18 cellular contexts compared by ENCODE assay signal in genomic region chr15:34732430-34732829, GRCh38. TPM values are rescaled to one million over a fixed set of nuclear protein-coding genes. Genes with fewer than 3 reads are reported as not detected.
"Had no signal": no experiment of that assay in that cellular context is flagged by ENCODE, and none has a peak within 500 bp of the region (broad histone marks: within the 10 kb centered on the region; RNA-seq: fewer than 3 reads in every experiment).

No MANE protein-coding gene starts in this region.

- H3K4me1 Mint-ChIP-seq: activated B cell treated with CpG ODN at 0.5 μM for 24 hours; central memory CD8-positive, alpha-beta T cell; neural crest cell had no signal

- H3K9me3 Mint-ChIP-seq: activated B cell treated with CpG ODN at 0.5 μM for 24 hours; central memory CD8-positive, alpha-beta T cell; neural crest cell had no signal

- H3K4me3 Mint-ChIP-seq: activated B cell treated with CpG ODN at 0.5 μM for 24 hours; activated CD4-positive, alpha-beta T cell treated with anti-CD3 and anti-CD28 coated beads, Interleukin-2, amount 10 ng/mL, durations not matched to agents 24 days and 14 days; central memory CD8-positive, alpha-beta T cell; neural crest cell had no signal

- H3K4me3 ChIP-seq: adrenal gland, left ventricle myocardium inferior, pancreas had no signal

- ATAC-seq: pancreas; stimulated activated naive CD8-positive, alpha-beta T cell treated with anti-CD3 and anti-CD28 coated beads, Interleukin-15, Interleukin-2, amounts not matched to agents 100 U/mL and 50 U/mL, for 24 hours had no signal

- H3K27me3 ChIP-seq: adrenal gland had no signal

- H3K9me3 ChIP-seq: adrenal gland, left ventricle myocardium inferior, pancreas had no signal

- H3K27ac Mint-ChIP-seq: activated B cell treated with CpG ODN at 0.5 μM for 24 hours; activated CD4-positive, alpha-beta T cell treated with anti-CD3 and anti-CD28 coated beads, Interleukin-2, amount 10 ng/mL, durations not matched to agents 24 days and 14 days had no signal

- H3K36me3 ChIP-seq: adrenal gland, left ventricle myocardium inferior, pancreas had no signal

- H3K4me1 ChIP-seq: adrenal gland, pancreas had no signal

- DNase-seq: activated B cell treated with CpG ODN at 0.5 μM for 24 hours; activated CD4-positive, alpha-beta T cell treated with anti-CD3 and anti-CD28 coated beads, Interleukin-2, amount 10 ng/mL, durations not matched to agents 24 days and 14 days; activated naive CD4-positive, alpha-beta T cell treated with anti-CD3 and anti-CD28 coated beads, Interleukin-2, amount 50 U/mL, for 16 hours; activated T-cell treated with anti-CD3 and anti-CD28 coated beads, Interleukin-2, amount 50 U/mL, for 1 hour; adrenal gland; effector memory CD4-positive, alpha-beta T cell; left ventricle myocardium inferior; pancreas; stimulated activated CD4-positive, alpha-beta T cell treated with anti-CD3 and anti-CD28 coated beads, Interleukin-12 subunit alpha, Interleukin-12 subunit beta, amount 100 ng/mL, for 4 hours; stimulated activated CD4-positive, alpha-beta T cell treated with anti-CD3 and anti-CD28 coated beads, Interleukin-2, amount 100 ng/mL, for 48 hours; stimulated activated CD8-positive, alpha-beta memory T cell treated with anti-CD3 and anti-CD28 coated beads, Interleukin-4, amount 100 ng/mL, for 48 hours; stimulated activated naive CD8-positive, alpha-beta T cell treated with anti-CD3 and anti-CD28 coated beads, Interleukin-15, Interleukin-2, amounts not matched to agents 100 U/mL and 50 U/mL, for 24 hours had no signal

- H3K27ac ChIP-seq: adrenal gland, epithelial cell of prostate, left ventricle myocardium inferior, pancreas had no signal

RNA-seq across cellular contexts. Expression of gene GJD2, which starts 22.4 kb away (rescaled TPM):
- total RNA-seq: activated B cell treated with CpG ODN at 0.5 μM for 24 hours; activated CD4-positive, alpha-beta T cell treated with anti-CD3 and anti-CD28 coated beads, Interleukin-2, amount 10 ng/mL, durations not matched to agents 24 days and 14 days; left ventricle myocardium inferior; mesenteric fat pad; ureter had no signal
- polyA plus RNA-seq: keratinocyte had no signal
